In genomic region chr7:27101906-27102577, GRCh38 we compare ENCODE assay signal across 13 cellular contexts. TPM values are rescaled to one million over a fixed set of nuclear protein-coding genes. Genes with fewer than 3 reads are reported as not detected.
DNase-seq lines count a peak whose midpoint lies in the region; ATAC-seq, FAIRE-seq and TF ChIP-seq lines count a peak whose summit lies in the region.
"Had no signal": no experiment of that assay in that cellular context is flagged by ENCODE, and none has a peak within 500 bp of the region (broad histone marks: within the 10 kb centered on the region; RNA-seq: fewer than 3 reads in every experiment).

No MANE protein-coding gene starts in this region.

- peak overlapping the region; percentile 42 for H3K4me3 Mint-ChIP-seq in natural killer cell
- H3K4me3 Mint-ChIP-seq in natural killer cell treated with Interleukin-12 subunit alpha and Interleukin-12 subunit beta and Interleukin-15 and Interleukin-18, amount 100 ng/mL, for 72 hours, result no peak overlapping the region
- H3K4me3 Mint-ChIP-seq in activated CD4-positive, alpha-beta T cell treated with anti-CD3 and anti-CD28 coated beads, Interleukin-2, amount 10 ng/mL, durations not matched to agents 7 days and 5 days, result no peak overlapping the region
- H3K4me3 Mint-ChIP-seq: activated CD4-positive, alpha-beta memory T cell treated with anti-CD3 and anti-CD28 coated beads, Interleukin-2, amount 10 ng/mL, durations not matched to agents 7 days and 5 days had no signal

- no peak for FAIRE-seq in endothelial cell of umbilical vein (lab: Jason Lieb, UNC)

- H3K9me3 Mint-ChIP-seq in natural killer cell, result no peaks in the 10 kb centered on the region
- H3K9me3 Mint-ChIP-seq in natural killer cell treated with Interleukin-12 subunit alpha and Interleukin-12 subunit beta and Interleukin-15 and Interleukin-18, amount 100 ng/mL, for 72 hours, result no peaks in the 10 kb centered on the region
- H3K9me3 Mint-ChIP-seq in activated CD4-positive, alpha-beta T cell treated with anti-CD3 and anti-CD28 coated beads, Interleukin-2, amount 10 ng/mL, durations not matched to agents 7 days and 5 days, result no peaks in the 10 kb centered on the region
- H3K9me3 Mint-ChIP-seq: activated CD4-positive, alpha-beta memory T cell treated with anti-CD3 and anti-CD28 coated beads, Interleukin-2, amount 10 ng/mL, durations not matched to agents 7 days and 5 days had no signal

- H3K27ac Mint-ChIP-seq in natural killer cell, result no peak overlapping the region
- no peak overlapping the region for H3K27ac Mint-ChIP-seq in natural killer cell treated with Interleukin-12 subunit alpha and Interleukin-12 subunit beta and Interleukin-15 and Interleukin-18, amount 100 ng/mL, for 72 hours
- H3K27ac Mint-ChIP-seq in activated CD4-positive, alpha-beta T cell treated with anti-CD3 and anti-CD28 coated beads, Interleukin-2, amount 10 ng/mL, durations not matched to agents 7 days and 5 days, result no peak overlapping the region
- H3K27ac Mint-ChIP-seq: activated CD4-positive, alpha-beta memory T cell treated with anti-CD3 and anti-CD28 coated beads, Interleukin-2, amount 10 ng/mL, durations not matched to agents 7 days and 5 days had no signal

- WGBS in aorta, 2 donors, result 1 to 5% methylated on average over 39 to 40 of the region's 40 CpGs

- ATAC-seq in natural killer cell (peak in 1 of 3 donors; percentile 45), aorta (ENCODE audit: low FRiP score) (no peak)
- ATAC-seq in natural killer cell treated with Interleukin-12 subunit alpha and Interleukin-12 subunit beta and Interleukin-15 and Interleukin-18, amount 100 ng/mL, for 72 hours, result no peak
- ATAC-seq: PC-3 had no signal

- intact Hi-C loops in natural killer cell (cut with micrococcal nuclease) (no loop called here), endothelial cell of umbilical vein (cut with micrococcal nuclease) (loop anchor here (1.0 to 5.0 kb wide), 3 partner anchors 16 to 730 kb away; partner anchors contain the start of gene HOXA9), aorta (cut with DNase I) (loop anchor here in 1 of 2 donors (5.0 kb wide), 1 partner anchor 240 kb away; the partner anchor contains the start of gene SKAP2)

- H3K4me1 ChIP-seq in endothelial cell of umbilical vein (ENCODE audit: control insufficient read depth, extremely low read depth, insufficient read depth, low read length) (peaks cover 87% of the 10 kb centered on the region), muscle layer of duodenum (ENCODE audit: control insufficient read depth in 1 of 2, insufficient read depth in 2 of 2, low read length in 2 of 2) (peaks cover 0 to 11% of the 10 kb centered on the region in 2 donors), aorta (ENCODE audit: control insufficient read depth in 1 of 2, insufficient read depth in 2 of 2, low read length in 2 of 2) (no peaks in the 10 kb centered on the region)

- peaks cover 92% of the 10 kb centered on the region for H3K79me2 ChIP-seq in endothelial cell of umbilical vein (ENCODE audit: control insufficient read depth, insufficient read depth, low read length)

- DNase-seq in natural killer cell (no peak), endothelial cell of umbilical vein (ENCODE audit: low read depth, low spot score) (no peak), aorta (peak; percentile 54 to 76), NCI-H2081 (lab: John Stamatoyannopoulos, UW) (no peak), OCI-M1 (lab: John Stamatoyannopoulos, UW) (no peak)
- DNase-seq in natural killer cell treated with Interleukin-12 subunit alpha and Interleukin-12 subunit beta and Interleukin-15 and Interleukin-18, amount 100 ng/mL, for 72 hours (ENCODE audit: low spot score), result no peak
- DNase-seq in activated CD4-positive, alpha-beta T cell treated with anti-CD3 and anti-CD28 coated beads, Interleukin-2, amount 10 ng/mL, durations not matched to agents 7 days and 5 days, result no peak
- DNase-seq: activated CD4-positive, alpha-beta memory T cell treated with anti-CD3 and anti-CD28 coated beads, Interleukin-2, amount 10 ng/mL, durations not matched to agents 7 days and 5 days; central memory CD4-positive, alpha-beta T cell; kidney glomerular epithelial cell; PC-3; stimulated activated CD4-positive, alpha-beta T cell treated with anti-CD3 and anti-CD28 coated beads, Interleukin-2, amount 100 ng/mL, for 48 hours had no signal

- peak overlapping the region; percentile 74 for H3K4me2 ChIP-seq in endothelial cell of umbilical vein (ENCODE audit: insufficient read depth, low read length)

- peaks cover 48 to 72% of the 10 kb centered on the region in 2 donors for H3K27me3 Mint-ChIP-seq in natural killer cell (ENCODE audit: low read depth in 2 of 2)
- H3K27me3 Mint-ChIP-seq in natural killer cell treated with Interleukin-12 subunit alpha and Interleukin-12 subunit beta and Interleukin-15 and Interleukin-18, amount 100 ng/mL, for 72 hours, result peaks cover 40 to 62% of the 10 kb centered on the region in 2 donors
- peaks cover 87% of the 10 kb centered on the region for H3K27me3 Mint-ChIP-seq in activated CD4-positive, alpha-beta T cell treated with anti-CD3 and anti-CD28 coated beads, Interleukin-2, amount 10 ng/mL, durations not matched to agents 7 days and 5 days

- CTCF ChIA-PET in endothelial cell of umbilical vein (lab: Charles Lee), result interaction anchor here (6.5 to 9.6 kb wide), 2 partner anchors 13 to 246 kb away, joined by 62 to 124 read pairs; no protein-coding TSS in a partner anchor
- CTCF ChIA-PET in activated CD4-positive, alpha-beta T cell treated with anti-CD3 and anti-CD28 coated beads, Interleukin-2, amount 10 ng/mL, durations not matched to agents 7 days and 5 days (lab: Charles Lee), result no interaction called here

- dilution Hi-C loops in endothelial cell of umbilical vein (cut with MboI; ENCODE audit: extremely low pct_ligation_motif_present, low sequenced_read_pairs), result no loop called here

- H3K9me3 ChIP-seq in endothelial cell of umbilical vein (replicated peaks; ENCODE audit: control insufficient read depth, insufficient read depth, low read length) (no peaks in the 10 kb centered on the region), muscle layer of duodenum (ENCODE audit: control insufficient read depth in 1 of 2, low read length in 2 of 2) (no peaks in the 10 kb centered on the region), aorta (ENCODE audit: control insufficient read depth, low read length) (no peaks in the 10 kb centered on the region)

- no peak for TF ChIP-seq POLR2A in endothelial cell of umbilical vein (IDR thresholded peaks at IDR 0.05; ENCODE audit: low read depth, low read length)

- H2AFZ ChIP-seq in endothelial cell of umbilical vein (ENCODE audit: low read depth, low read length), result no peak overlapping the region

- H3K36me3 Mint-ChIP-seq in natural killer cell, result peaks cover 36% of the 10 kb centered on the region
- H3K36me3 Mint-ChIP-seq in natural killer cell treated with Interleukin-12 subunit alpha and Interleukin-12 subunit beta and Interleukin-15 and Interleukin-18, amount 100 ng/mL, for 72 hours, result peaks cover 20% of the 10 kb centered on the region
- H3K36me3 Mint-ChIP-seq in activated CD4-positive, alpha-beta T cell treated with anti-CD3 and anti-CD28 coated beads, Interleukin-2, amount 10 ng/mL, durations not matched to agents 7 days and 5 days (ENCODE audit: low read depth), result peaks cover 18% of the 10 kb centered on the region

- H3K9me1 ChIP-seq in endothelial cell of umbilical vein (replicated peaks; ENCODE audit: control insufficient read depth, extremely low read depth, insufficient read depth, low read length), result no peaks in the 10 kb centered on the region

- H3K9ac ChIP-seq in endothelial cell of umbilical vein (replicated peaks; ENCODE audit: extremely low read depth, insufficient read depth, low read length), result peak overlapping the region; percentile 71

- H3K4me3 ChIP-seq in endothelial cell of umbilical vein (replicated peaks in 1 of 3; ENCODE audit: insufficient read depth in 1 of 3, low read depth in 1 of 3, low read length in 3 of 3), result peak overlapping the region; percentile 35 to 92 (median 45)
- H3K4me3 ChIP-seq in muscle layer of duodenum (ENCODE audit: low read depth in 1 of 2, low read length in 2 of 2), result peak overlapping the region; percentile 79 to 90
- H3K4me3 ChIP-seq in aorta (ENCODE audit: low read length in 2 of 2), result peak overlapping the region; percentile 24 to 78

- peaks cover 0 to 3% of the 10 kb centered on the region in 2 experiments for H3K36me3 ChIP-seq in endothelial cell of umbilical vein (ENCODE audit: control insufficient read depth in 2 of 2, extremely low read depth in 1 of 2, insufficient read depth in 2 of 2, low read length in 2 of 2)
- no peaks in the 10 kb centered on the region for H3K36me3 ChIP-seq in muscle layer of duodenum (ENCODE audit: control insufficient read depth in 1 of 2, insufficient read depth in 2 of 2, low read length in 2 of 2)
- no peaks in the 10 kb centered on the region for H3K36me3 ChIP-seq in aorta (ENCODE audit: control insufficient read depth in 1 of 2, insufficient read depth in 2 of 2, low read length in 1 of 2)

- POLR2A ChIA-PET in endothelial cell of umbilical vein (lab: Charles Lee), result no interaction called here
- POLR2A ChIA-PET in activated CD4-positive, alpha-beta T cell treated with anti-CD3 and anti-CD28 coated beads, Interleukin-2, amount 10 ng/mL, durations not matched to agents 7 days and 5 days (lab: Charles Lee), result no interaction called here

- peaks cover 44 to 48% of the 10 kb centered on the region in 2 donors for H3K4me1 Mint-ChIP-seq in natural killer cell
- peaks cover 27 to 39% of the 10 kb centered on the region in 2 donors for H3K4me1 Mint-ChIP-seq in natural killer cell treated with Interleukin-12 subunit alpha and Interleukin-12 subunit beta and Interleukin-15 and Interleukin-18, amount 100 ng/mL, for 72 hours (ENCODE audit: low read depth in 2 of 2)
- H3K4me1 Mint-ChIP-seq in activated CD4-positive, alpha-beta T cell treated with anti-CD3 and anti-CD28 coated beads, Interleukin-2, amount 10 ng/mL, durations not matched to agents 7 days and 5 days, result peaks cover 20% of the 10 kb centered on the region

- no peak for TF ChIP-seq CTCF in natural killer cell (IDR thresholded peaks at IDR 0.05)
- no peak for TF ChIP-seq CTCF in endothelial cell of umbilical vein (IDR thresholded peaks at IDR 0.05; ENCODE audit: extremely low read depth in 1 of 2, insufficient read depth in 1 of 2, low read depth in 1 of 2, low read length in 2 of 2)

- H3K27me3 ChIP-seq in endothelial cell of umbilical vein (ENCODE audit: control insufficient read depth in 2 of 2, insufficient read depth in 2 of 2, low read length in 2 of 2) (no peaks in the 10 kb centered on the region), muscle layer of duodenum (ENCODE audit: low read depth, low read length) (peaks cover 12% of the 10 kb centered on the region), aorta (ENCODE audit: control insufficient read depth in 1 of 2, insufficient read depth in 2 of 2, low read length in 1 of 2) (no peaks in the 10 kb centered on the region)

- H4K20me1 ChIP-seq in endothelial cell of umbilical vein (replicated peaks; ENCODE audit: control insufficient read depth, extremely low read depth, insufficient read depth, low read length), result no peaks in the 10 kb centered on the region

- H3K27ac ChIP-seq in endothelial cell of umbilical vein (ENCODE audit: insufficient read depth, low read depth, low read length), result peak overlapping the region; percentile 93
- H3K27ac ChIP-seq in muscle layer of duodenum (ENCODE audit: low read length), result peak overlapping the region; percentile 95
- H3K27ac ChIP-seq in aorta (ENCODE audit: low read depth in 1 of 2, low read length in 2 of 2), result peak overlapping the region; percentile 93 to 100

- no TSS peak for BruUV-seq in endothelial cell of umbilical vein (replicated peaks; lab: Mats Ljungman, UMichigan)

RNA-seq across cellular contexts. Expression of gene HOXA2, which starts 0.4 kb away (rescaled TPM):
- total RNA-seq in natural killer cell (not detected), endothelial cell of umbilical vein (2.2 and 2.3 TPM in 2 replicates), aorta (1 to 10 TPM; 1.6 to 4.7 TPM)
- not detected for total RNA-seq in natural killer cell treated with Interleukin-12 subunit alpha and Interleukin-12 subunit beta and Interleukin-15 and Interleukin-18, amount 100 ng/mL, for 72 hours
- polyA plus RNA-seq in endothelial cell of umbilical vein (1.6 and 1.9 TPM in 2 replicates), aorta (1 to 10 TPM; 2.3 to 3.6 TPM)
- 1.2 and 1.4 TPM in 2 replicates for polyA plus RNA-seq in endothelial cell of umbilical vein (2011; cell fraction: cytosol; rRNA removed)
- polyA plus RNA-seq in endothelial cell of umbilical vein (2011; cell fraction: nucleus; rRNA removed), result 4.1 and 4.8 TPM in 2 replicates
- polyA plus RNA-seq in endothelial cell of umbilical vein (2012), result 1.1 and 2.0 TPM in 2 replicates
- polyA minus RNA-seq in endothelial cell of umbilical vein, result 0.68 and 0.98 TPM in 2 replicates
- not detected for polyA minus RNA-seq in endothelial cell of umbilical vein (2011; cell fraction: cytosol; rRNA and poly(A)+ RNA removed)
- polyA minus RNA-seq in endothelial cell of umbilical vein (2011; cell fraction: nucleus; rRNA and poly(A)+ RNA removed), result 2.5 and 3.0 TPM in 2 replicates
- not detected for total RNA-seq in activated CD4-positive, alpha-beta T cell treated with anti-CD3 and anti-CD28 coated beads, Interleukin-2, amount 10 ng/mL, durations not matched to agents 7 days and 5 days
- total RNA-seq: activated CD4-positive, alpha-beta memory T cell treated with anti-CD3 and anti-CD28 coated beads, Interleukin-2, amount 10 ng/mL, durations not matched to agents 7 days and 5 days had no signal

RNA-seq across cellular contexts. Expression of gene HOXA1, which starts 6.2 kb away (rescaled TPM):
- total RNA-seq in natural killer cell (1 to 10 TPM in 2 of 3 donors, under 1 TPM in 1; 0.64 to 1.3 (median 1.1) TPM), endothelial cell of umbilical vein (1.5 and 2.4 TPM in 2 replicates), aorta (1 to 10 TPM; 1.3 to 1.6 TPM)
- under 1 TPM; 0.36 to 0.78 TPM for total RNA-seq in natural killer cell treated with Interleukin-12 subunit alpha and Interleukin-12 subunit beta and Interleukin-15 and Interleukin-18, amount 100 ng/mL, for 72 hours
- polyA plus RNA-seq in endothelial cell of umbilical vein (1.2 and 1.5 TPM in 2 replicates), aorta (under 1 TPM; 0.59 to 0.88 TPM)
- 0.99 and 1.2 TPM in 2 replicates for polyA plus RNA-seq in endothelial cell of umbilical vein (2011; cell fraction: cytosol; rRNA removed)
- 1.5 and 1.6 TPM in 2 replicates for polyA plus RNA-seq in endothelial cell of umbilical vein (2011; cell fraction: nucleus; rRNA removed)
- polyA plus RNA-seq in endothelial cell of umbilical vein (2012), result 1.4 and 2.3 TPM in 2 replicates
- 0.89 and 1.3 TPM in 2 replicates for polyA minus RNA-seq in endothelial cell of umbilical vein
- not detected for polyA minus RNA-seq in endothelial cell of umbilical vein (2011; cell fraction: cytosol; rRNA and poly(A)+ RNA removed)
- 1.1 and 1.3 TPM in 2 replicates for polyA minus RNA-seq in endothelial cell of umbilical vein (2011; cell fraction: nucleus; rRNA and poly(A)+ RNA removed)
- under 1 TPM; 0.22 to 0.58 TPM for total RNA-seq in activated CD4-positive, alpha-beta T cell treated with anti-CD3 and anti-CD28 coated beads, Interleukin-2, amount 10 ng/mL, durations not matched to agents 7 days and 5 days

RNA-seq across cellular contexts. Expression of gene HOXA4, which starts 28.5 kb away (rescaled TPM):
- total RNA-seq in natural killer cell, result 1 to 10 TPM in 1 of 3 donors, under 1 TPM in 2; 0.52 to 2.1 (median 0.63) TPM
- total RNA-seq in natural killer cell treated with Interleukin-12 subunit alpha and Interleukin-12 subunit beta and Interleukin-15 and Interleukin-18, amount 100 ng/mL, for 72 hours, result under 1 TPM in 1 of 2 donors, not detected in 1; 0.55 TPM
- 7.5 and 8.1 TPM in 2 replicates for total RNA-seq in endothelial cell of umbilical vein
- 4.9 and 5.8 TPM in 2 replicates for polyA plus RNA-seq in endothelial cell of umbilical vein
- 5.1 and 5.7 TPM in 2 replicates for polyA plus RNA-seq in endothelial cell of umbilical vein (2011; cell fraction: cytosol; rRNA removed)
- 16.7 and 22.7 TPM in 2 replicates for polyA plus RNA-seq in endothelial cell of umbilical vein (2011; cell fraction: nucleus; rRNA removed)
- 10.9 and 15.8 TPM in 2 replicates for polyA plus RNA-seq in endothelial cell of umbilical vein (2012)
- 2.7 TPM in 2 replicates for polyA minus RNA-seq in endothelial cell of umbilical vein
- not detected for polyA minus RNA-seq in endothelial cell of umbilical vein (2011; cell fraction: cytosol; rRNA and poly(A)+ RNA removed)
- polyA minus RNA-seq in endothelial cell of umbilical vein (2011; cell fraction: nucleus; rRNA and poly(A)+ RNA removed), result 6.6 and 7.0 TPM in 2 replicates
- total RNA-seq in aorta, result 10 to 100 TPM in 1 of 2 donors, 1 to 10 TPM in 1; 5.6 to 11.6 TPM
- polyA plus RNA-seq in aorta, result 10 to 100 TPM in 1 of 2 donors, 1 to 10 TPM in 1; 2.6 to 10.1 TPM
- under 1 TPM in 1 of 2 experiments, not detected in 1; 0.25 TPM for total RNA-seq in activated CD4-positive, alpha-beta T cell treated with anti-CD3 and anti-CD28 coated beads, Interleukin-2, amount 10 ng/mL, durations not matched to agents 7 days and 5 days

RNA-seq across cellular contexts. Expression of gene HOXA5, which starts 41.4 kb away (rescaled TPM):
- total RNA-seq in natural killer cell (10 to 100 TPM in 1 of 3 donors, under 1 TPM in 2; 0.29 to 13.0 (median 0.52) TPM), endothelial cell of umbilical vein (18.8 and 21.4 TPM in 2 replicates), aorta (10 to 100 TPM in 1 of 2 donors, 1 to 10 TPM in 1; 8.0 to 11.8 TPM)
- total RNA-seq in natural killer cell treated with Interleukin-12 subunit alpha and Interleukin-12 subunit beta and Interleukin-15 and Interleukin-18, amount 100 ng/mL, for 72 hours, result under 1 TPM; 0.33 to 0.64 TPM
- polyA plus RNA-seq in endothelial cell of umbilical vein (18.6 and 22.1 TPM in 2 replicates), aorta (1 to 10 TPM; 1.6 to 2.7 TPM)
- 15.7 and 18.5 TPM in 2 replicates for polyA plus RNA-seq in endothelial cell of umbilical vein (2011; cell fraction: cytosol; rRNA removed)
- 29.1 and 32.2 TPM in 2 replicates for polyA plus RNA-seq in endothelial cell of umbilical vein (2011; cell fraction: nucleus; rRNA removed)
- 19.5 and 28.4 TPM in 2 replicates for polyA plus RNA-seq in endothelial cell of umbilical vein (2012)
- 12.0 and 16.8 TPM in 2 replicates for polyA minus RNA-seq in endothelial cell of umbilical vein
- 1.3 TPM for polyA minus RNA-seq in endothelial cell of umbilical vein (2011; cell fraction: cytosol; rRNA and poly(A)+ RNA removed)
- 10.0 and 11.6 TPM in 2 replicates for polyA minus RNA-seq in endothelial cell of umbilical vein (2011; cell fraction: nucleus; rRNA and poly(A)+ RNA removed)
- total RNA-seq in activated CD4-positive, alpha-beta T cell treated with anti-CD3 and anti-CD28 coated beads, Interleukin-2, amount 10 ng/mL, durations not matched to agents 7 days and 5 days, result not detected
- total RNA-seq: activated CD4-positive, alpha-beta memory T cell treated with anti-CD3 and anti-CD28 coated beads, Interleukin-2, amount 10 ng/mL, durations not matched to agents 7 days and 5 days had no signal

RNA-seq across cellular contexts. Expression of gene HOXA6, which starts 45.5 kb away (rescaled TPM):
- total RNA-seq in natural killer cell, result under 1 TPM; 0.28 to 0.65 (median 0.43) TPM
- under 1 TPM in 1 of 2 donors, not detected in 1; 0.81 TPM for total RNA-seq in natural killer cell treated with Interleukin-12 subunit alpha and Interleukin-12 subunit beta and Interleukin-15 and Interleukin-18, amount 100 ng/mL, for 72 hours
- 17.9 and 20.7 TPM in 2 replicates for total RNA-seq in endothelial cell of umbilical vein
- polyA plus RNA-seq in endothelial cell of umbilical vein, result 7.8 and 10.0 TPM in 2 replicates
- polyA plus RNA-seq in endothelial cell of umbilical vein (2011; cell fraction: cytosol; rRNA removed), result 5.0 and 6.7 TPM in 2 replicates
- 15.6 and 19.9 TPM in 2 replicates for polyA plus RNA-seq in endothelial cell of umbilical vein (2011; cell fraction: nucleus; rRNA removed)
- 6.1 and 6.2 TPM in 2 replicates for polyA plus RNA-seq in endothelial cell of umbilical vein (2012)
- 6.1 and 6.7 TPM in 2 replicates for polyA minus RNA-seq in endothelial cell of umbilical vein
- not detected for polyA minus RNA-seq in endothelial cell of umbilical vein (2011; cell fraction: cytosol; rRNA and poly(A)+ RNA removed)
- polyA minus RNA-seq in endothelial cell of umbilical vein (2011; cell fraction: nucleus; rRNA and poly(A)+ RNA removed), result 8.4 and 18.0 TPM in 2 replicates
- 1 to 10 TPM; 6.3 to 7.6 TPM for total RNA-seq in aorta
- under 1 TPM in 1 of 2 donors, not detected in 1; 0.97 TPM for polyA plus RNA-seq in aorta
- total RNA-seq in activated CD4-positive, alpha-beta T cell treated with anti-CD3 and anti-CD28 coated beads, Interleukin-2, amount 10 ng/mL, durations not matched to agents 7 days and 5 days, result not detected
- total RNA-seq: activated CD4-positive, alpha-beta memory T cell treated with anti-CD3 and anti-CD28 coated beads, Interleukin-2, amount 10 ng/mL, durations not matched to agents 7 days and 5 days had no signal

Comparison
In these comparisons a context has a peak if more than half of its experiments do, and no peak if none do; other contexts are left out.
1. DNase-seq: peak in aorta (2 of 2); none in natural killer cell (single experiment), natural killer cell treated with Interleukin-12 subunit alpha and Interleukin-12 subunit beta and Interleukin-15 and Interleukin-18, amount 100 ng/mL, for 72 hours (single experiment), endothelial cell of umbilical vein (single experiment), activated CD4-positive, alpha-beta T cell treated with anti-CD3 and anti-CD28 coated beads, Interleukin-2, amount 10 ng/mL, durations not matched to agents 7 days and 5 days (single experiment), NCI-H2081 (0 of 2) and OCI-M1 (single experiment).
2. Peak in every context shown above with its lines, with median percentiles within 50 percentile points of each other: H3K27ac ChIP-seq and H3K4me3 ChIP-seq.